8 cellular contexts compared by ENCODE assay signal in the genomic region with DNA sequence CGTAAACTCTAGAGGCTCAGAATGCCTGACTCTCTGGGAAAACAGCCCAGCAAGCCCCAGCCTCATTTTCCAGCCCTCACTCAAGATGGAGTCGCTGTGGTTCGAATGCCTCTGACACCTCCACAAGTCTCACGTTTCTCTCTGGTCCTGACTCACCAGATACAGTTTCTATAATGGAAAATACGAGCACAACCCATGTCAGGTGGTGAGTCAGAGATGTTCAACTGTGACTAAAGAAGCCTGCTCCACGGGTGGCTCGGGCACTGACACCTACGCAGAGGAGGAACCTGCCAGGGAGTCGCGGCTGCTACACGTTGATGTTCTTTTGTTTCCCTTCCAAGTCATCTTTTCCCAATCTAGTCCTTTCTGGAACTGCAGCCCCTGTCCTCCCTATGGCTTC.
DNase-seq lines count a peak whose midpoint lies in the region; ATAC-seq, FAIRE-seq and TF ChIP-seq lines count a peak whose summit lies in the region.

No MANE protein-coding gene starts in this region.

- peak overlapping the region; percentile 62 for H3K4me2 ChIP-seq in astrocyte (ENCODE audit: low read length)

- H3K9me3 ChIP-seq in astrocyte (ENCODE audit: insufficient read depth, low read depth, low read length) (no peaks in the 10 kb centered on the region), thyroid gland (no peaks in the 10 kb centered on the region)

- peaks cover 20% of the 10 kb centered on the region for H3K4me1 Mint-ChIP-seq in astrocyte (ENCODE audit: low read depth, unreplicated experiment)

- H3K27ac ChIP-seq in astrocyte (ENCODE audit: low read depth, low read length) (peak overlapping the region; percentile 63), thyroid gland (no peak overlapping the region)

- no peaks in the 10 kb centered on the region for H3K36me3 Mint-ChIP-seq in astrocyte (ENCODE audit: low read depth, unreplicated experiment)

- H3K27me3 Mint-ChIP-seq in astrocyte (ENCODE audit: low read depth, unreplicated experiment), result peaks cover 7% of the 10 kb centered on the region

- H3K9me3 Mint-ChIP-seq in astrocyte (ENCODE audit: unreplicated experiment), result no peaks in the 10 kb centered on the region

- H3K4me1 ChIP-seq in astrocyte (ENCODE audit: insufficient read depth, low read length) (peaks cover 23% of the 10 kb centered on the region), thyroid gland (peaks cover 8 to 13% of the 10 kb centered on the region in 2 donors)

- H3K9ac ChIP-seq in astrocyte (ENCODE audit: low read length), result peak overlapping the region; percentile 26

- H3K27ac Mint-ChIP-seq in astrocyte (ENCODE audit: unreplicated experiment), result no peak overlapping the region

- TF ChIP-seq CTCF in astrocyte (IDR thresholded peaks at IDR 0.05; ENCODE audit: insufficient read depth, low read depth, low read length) (no peak), thyroid gland (IDR thresholded peaks at IDR 0.05) (no peak)

- H3K36me3 ChIP-seq in astrocyte (ENCODE audit: insufficient read depth, low read length) (no peaks in the 10 kb centered on the region), thyroid gland (no peaks in the 10 kb centered on the region)

- ATAC-seq in Right ventricle myocardium inferior, result no peak
- no peak for ATAC-seq in GM18517 (IDR thresholded peaks at IDR 0.05; ENCODE audit: unreplicated experiment)

- peak; percentile 79 for FAIRE-seq in astrocyte (lab: Jason Lieb, UNC)

- no peak overlapping the region for H2AFZ ChIP-seq in astrocyte (ENCODE audit: low read depth, low read length)

- H3K4me3 ChIP-seq in astrocyte (ENCODE audit: insufficient read depth, low read depth, low read length) (no peak overlapping the region), thyroid gland (replicated peaks in 1 of 3) (no peak overlapping the region)

- DNase-seq in Daoy (ENCODE audit: low read depth) (peak; percentile 83), SW480 (ENCODE audit: low spot score) (peak; percentile 46), astrocyte (ENCODE audit: low read depth) (peak; percentile 93), SW 1271 (lab: John Stamatoyannopoulos, UW) (no peak), thyroid gland (no peak), Right ventricle myocardium inferior (ENCODE audit: missing footprints) (no peak)
- DNase-seq in stimulated activated CD4-positive, alpha-beta T cell treated with anti-CD3 and anti-CD28 coated beads, Interleukin-12 subunit alpha, Interleukin-12 subunit beta, amount 100 ng/mL, for 24 hours (ENCODE audit: low read depth in 2 of 2), result peak; percentile 54 to 59

- no peak overlapping the region for H3K4me3 Mint-ChIP-seq in astrocyte (ENCODE audit: unreplicated experiment)

- no peaks in the 10 kb centered on the region for H3K79me2 ChIP-seq in astrocyte (ENCODE audit: insufficient read depth, low read length)

- 82 to 83% methylated on average over 11 of the region's 11 CpGs for WGBS in thyroid gland, 2 donors

- H4K20me1 ChIP-seq in astrocyte (ENCODE audit: insufficient read depth, low read length), result no peaks in the 10 kb centered on the region

- H3K27me3 ChIP-seq in astrocyte (ENCODE audit: insufficient read depth, low read length) (no peaks in the 10 kb centered on the region), thyroid gland (no peaks in the 10 kb centered on the region)

- intact Hi-C loops in thyroid gland (cut with DNase I) (no loop called here), Right ventricle myocardium inferior (cut with DNase I) (no loop called here)

- TF ChIP-seq POLR2A in thyroid gland (IDR thresholded peaks at IDR 0.05), result no peak

Comparison
In these comparisons a context has a peak if more than half of its experiments do, and no peak if none do; other contexts are left out.
1. DNase-seq: peak in Daoy (single experiment), SW480 (single experiment), astrocyte (single experiment) and stimulated activated CD4-positive, alpha-beta T cell treated with anti-CD3 and anti-CD28 coated beads, Interleukin-12 subunit alpha, Interleukin-12 subunit beta, amount 100 ng/mL, for 24 hours (2 of 2); none in SW 1271 (0 of 2), thyroid gland (0 of 2) and Right ventricle myocardium inferior (single experiment).